ENCODE assay signal across 8 cellular contexts in genomic region chr9:33623658-33624586, GRCh38.
A peak's percentile ranks its signal among the peaks of the same experiment; 100 is the strongest.
DNase-seq lines count a peak whose midpoint lies in the region; ATAC-seq lines count a peak whose summit lies in the region.

No MANE protein-coding gene starts in this region.

- H3K4me3 ChIP-seq in right cardiac atrium (ENCODE audit: low read length), result no peak overlapping the region

- H3K27me3 ChIP-seq in right cardiac atrium (ENCODE audit: control insufficient read depth, insufficient read depth), result no peaks in the 10 kb centered on the region

- WGBS in right cardiac atrium, result 20% methylated on average over 20 of the region's 20 CpGs

- ATAC-seq in right cardiac atrium (peak; percentile 84 to 90), sciatic nerve (peak; percentile 85), GM18873 (IDR thresholded peaks at IDR 0.05; ENCODE audit: low FRiP score, unreplicated experiment) (no peak)

- H3K9me3 ChIP-seq in right cardiac atrium (ENCODE audit: control insufficient read depth, low read length), result no peaks in the 10 kb centered on the region

- H3K4me1 ChIP-seq in right cardiac atrium (ENCODE audit: control insufficient read depth, insufficient read depth, low read length), result no peaks in the 10 kb centered on the region

- intact Hi-C loops in right cardiac atrium (cut with DNase I), result loop anchor here in 3 of 4 donors (2.0 kb wide), 2 partner anchors 95 to 99 kb away; no protein-coding TSS in a partner anchor
- intact Hi-C loops in sciatic nerve (cut with DNase I), result loop anchor here (5.0 kb wide), 1 partner anchor 98 kb away; no protein-coding TSS in a partner anchor

- peak; percentile 53 for DNase-seq in DMS114 treated with DMSO at 0.1 percent for 48 hours (lab: John Stamatoyannopoulos, UW; ENCODE audit: unreplicated experiment)
- DNase-seq in H4 (ENCODE audit: low spot score), result peak; percentile 73
- peak; percentile 86 for DNase-seq in NCI-H1092 treated with DMSO at 0.1 percent for 48 hours (lab: John Stamatoyannopoulos, UW)
- peak; percentile 25 to 70 (median 49) for DNase-seq in T-helper 1 cell
- peak; percentile 51 for DNase-seq in amniotic epithelial cell (ENCODE audit: low read depth)
- peak; percentile 45 to 73 (median 66) for DNase-seq in right cardiac atrium
- no peak for DNase-seq in sciatic nerve (ENCODE audit: low spot score)

- no peak overlapping the region for H3K27ac ChIP-seq in right cardiac atrium (ENCODE audit: low read length)
